Comparison of ENCODE assay signal across 24 cellular contexts in the genomic region with DNA sequence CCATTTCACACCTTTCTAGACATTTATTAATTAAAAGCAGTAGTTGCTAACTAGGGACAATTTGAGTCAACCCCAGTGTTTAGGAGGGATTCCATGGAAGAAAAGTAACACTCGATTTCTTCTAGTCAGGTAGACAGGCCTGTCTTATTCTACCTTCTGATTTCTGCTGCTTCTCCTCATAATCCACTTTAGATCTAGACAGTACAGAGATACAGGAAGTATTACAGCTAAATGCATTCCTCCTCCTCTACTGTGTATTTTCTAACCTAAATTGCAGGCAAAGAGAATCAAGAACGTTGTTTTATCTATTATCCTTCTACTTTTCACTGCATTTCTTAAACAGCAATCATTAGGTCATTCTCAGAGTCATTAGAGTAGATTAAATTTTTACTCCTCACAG. TPM values are rescaled to one million over a fixed set of nuclear protein-coding genes. Genes with fewer than 3 reads are reported as not detected.
"Had no signal": no experiment of that assay in that cellular context is flagged by ENCODE, and none has a peak within 500 bp of the region (broad histone marks: within the 10 kb centered on the region; RNA-seq: fewer than 3 reads in every experiment).

No MANE protein-coding gene starts in this region.

- H3K9me3 ChIP-seq: left ventricle myocardium inferior, testis, thyroid gland, transverse colon, upper lobe of right lung had no signal

- H3K4me3 ChIP-seq: hepatocyte, left ventricle myocardium inferior, right atrium auricular region, skin epidermis, stomach, testis, thyroid gland, transverse colon, upper lobe of right lung had no signal

- ATAC-seq: naive thymus-derived CD8-positive, alpha-beta T cell; sciatic nerve; stimulated activated naive CD8-positive, alpha-beta T cell treated with anti-CD3 and anti-CD28 coated beads, Interleukin-15, Interleukin-2, amounts not matched to agents 100 U/mL and 50 U/mL, for 24 hours; upper lobe of right lung had no signal

- H3K9ac ChIP-seq: parathyroid adenoma had no signal

- H3K79me2 ChIP-seq: hepatocyte, parathyroid adenoma had no signal

- FAIRE-seq: urothelium cell line had no signal

- H2AFZ ChIP-seq: hepatocyte, parathyroid adenoma had no signal

- H3K36me3 ChIP-seq: left ventricle myocardium inferior, right atrium auricular region, stomach, thyroid gland, transverse colon, upper lobe of right lung had no signal

- H3K27me3 ChIP-seq: hepatocyte, right atrium auricular region, stomach, testis, thyroid gland, transverse colon, upper lobe of right lung had no signal

- H3K4me2 ChIP-seq: hepatocyte had no signal

- DNase-seq: islet precursor cell; left ventricle myocardium inferior; mesenchymal stem cell; naive thymus-derived CD8-positive, alpha-beta T cell; occipital lobe; stimulated activated CD4-positive, alpha-beta T cell treated with anti-CD3 and anti-CD28 coated beads, Interleukin-12 subunit alpha, Interleukin-12 subunit beta, amount 100 ng/mL, for 4 hours; stimulated activated CD4-positive, alpha-beta T cell treated with anti-CD3 and anti-CD28 coated beads, Interleukin-15, amount 100 ng/mL, for 24 hours; stimulated activated CD4-positive, alpha-beta T cell treated with anti-CD3 and anti-CD28 coated beads, Interleukin-2, amount 100 ng/mL, for 24 hours; stimulated activated CD4-positive, alpha-beta T cell treated with anti-CD3 and anti-CD28 coated beads, Interleukin-4, amount 100 ng/mL, for 1 hour; stimulated activated naive B cell treated with anti-CD40 and anti-IgM and Interleukin-4, amounts not matched to agents 10 μg/mL and 1 μg/mL and 100 μg/mL, for 72 hours; stimulated activated naive CD8-positive, alpha-beta T cell treated with anti-CD3 and anti-CD28 coated beads, Interleukin-15, Interleukin-2, amounts not matched to agents 100 U/mL and 50 U/mL, for 24 hours; stomach; testis; thyroid gland; transverse colon; upper lobe of right lung had no signal

- H3K27ac ChIP-seq: hepatocyte, left ventricle myocardium inferior, parathyroid adenoma, right atrium auricular region, skin epidermis, stomach, testis, thyroid gland, transverse colon, upper lobe of right lung had no signal

- H3K4me1 ChIP-seq: left ventricle myocardium inferior, parathyroid adenoma, right atrium auricular region, stomach, testis, thyroid gland, transverse colon, upper lobe of right lung had no signal

RNA-seq across cellular contexts. Expression of gene LPAR4, which starts 52.6 kb away (rescaled TPM):
- total RNA-seq: kidney epithelial cell; lung microvascular endothelial cell; naive thymus-derived CD8-positive, alpha-beta T cell; upper lobe of right lung had no signal
- polyA plus RNA-seq: naive thymus-derived CD8-positive, alpha-beta T cell had no signal
